ENCODE assay signal across 1 cellular context in the genomic region with DNA sequence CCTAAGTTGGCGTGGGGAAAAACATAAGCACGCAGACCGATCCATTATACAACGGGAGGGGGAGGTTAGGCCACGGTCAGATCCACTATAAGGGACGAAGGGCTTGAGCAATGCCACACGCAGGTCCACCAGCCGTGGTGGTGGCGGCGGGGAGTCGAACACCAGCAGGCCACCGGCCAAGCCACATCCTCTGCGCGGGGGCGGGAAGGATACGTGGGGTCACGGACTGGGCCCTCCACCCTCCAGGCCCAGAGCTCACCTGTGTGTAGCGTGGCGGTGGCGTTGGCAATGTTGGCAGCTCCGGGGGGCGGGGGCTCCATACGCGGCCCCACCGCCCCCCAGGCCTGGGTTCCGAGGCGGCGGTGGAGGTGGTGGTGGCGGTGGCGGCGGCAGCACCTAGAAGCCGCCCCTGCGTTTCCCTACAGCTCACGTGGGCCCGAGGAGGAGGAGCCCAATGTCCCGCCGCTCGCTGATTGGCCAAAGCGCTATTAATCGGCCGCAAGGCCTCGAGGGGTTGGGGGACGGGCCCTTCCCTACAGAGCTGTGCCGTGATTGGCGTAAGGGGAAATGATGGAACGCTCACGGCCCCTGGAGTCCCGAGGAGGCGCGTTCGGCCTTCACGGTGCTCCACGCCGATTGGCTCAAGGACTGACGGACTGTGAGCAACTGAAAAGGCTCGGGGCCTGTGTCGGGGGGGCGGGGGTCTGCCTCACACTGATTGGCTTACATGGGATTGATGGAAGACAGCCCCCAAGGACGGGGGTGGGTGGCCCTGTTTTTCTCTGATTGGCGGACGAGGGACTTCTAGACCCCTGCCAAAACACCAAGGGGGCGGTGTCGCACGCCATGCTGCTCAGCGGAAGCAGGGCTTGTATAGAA.
A peak's percentile ranks its signal among the peaks of the same experiment; 100 is the strongest.
TF ChIP-seq lines count a peak whose summit lies in the region.

A gene with protein sequence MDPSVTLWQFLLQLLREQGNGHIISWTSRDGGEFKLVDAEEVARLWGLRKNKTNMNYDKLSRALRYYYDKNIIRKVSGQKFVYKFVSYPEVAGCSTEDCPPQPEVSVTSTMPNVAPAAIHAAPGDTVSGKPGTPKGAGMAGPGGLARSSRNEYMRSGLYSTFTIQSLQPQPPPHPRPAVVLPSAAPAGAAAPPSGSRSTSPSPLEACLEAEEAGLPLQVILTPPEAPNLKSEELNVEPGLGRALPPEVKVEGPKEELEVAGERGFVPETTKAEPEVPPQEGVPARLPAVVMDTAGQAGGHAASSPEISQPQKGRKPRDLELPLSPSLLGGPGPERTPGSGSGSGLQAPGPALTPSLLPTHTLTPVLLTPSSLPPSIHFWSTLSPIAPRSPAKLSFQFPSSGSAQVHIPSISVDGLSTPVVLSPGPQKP (minus strand): TSS at position 400 of the 879 bp plus-strand sequence. CDS start 9,122 bp downstream, outside the sequence.

TF ChIP-seq in K562, 482 proteins besides CTCF, POLR2A, EP300 and RAD21 (continued from another document and continues in another):
- TF ChIP-seq RCOR1 (IDR thresholded peaks at IDR 0.05; ENCODE audit: borderline replicate concordance in 1 of 2, low read depth in 2 of 2, low read length in 2 of 2) (peak; percentile 48 to 66; a peak in 3 of 4 replicates), ZBTB1 (CRISPR knock-in tag; IDR thresholded peaks at IDR 0.05; ENCODE audit: borderline replicate concordance, low read depth) (peak; percentile 91; the same call in 1 of the 2 replicates), CCNT2 (IDR thresholded peaks at IDR 0.05; ENCODE audit: borderline replicate concordance, extremely low read depth, insufficient read length, low read depth, low read length) (peak; percentile 33), RAD51 (IDR thresholded peaks at IDR 0.05; ENCODE audit: borderline replicate concordance, low read depth) (peak; percentile 77), NR2C2 (CRISPR knock-in tag; IDR thresholded peaks at IDR 0.05) (no peak), NR2C2 (tag; IDR thresholded peaks at IDR 0.05) (peak; percentile 76), MYC (IDR thresholded peaks at IDR 0.05; ENCODE audit: low read depth, low read length) (peak; percentile 47; the same call in 1 of the 2 replicates), MYC (CRISPR knock-in tag; IDR thresholded peaks at IDR 0.05; ENCODE audit: borderline replicate concordance, low read depth) (no peak), ATF1 (CRISPR knock-in tag; IDR thresholded peaks at IDR 0.05) (no peak), ATF1 (tag; IDR thresholded peaks at IDR 0.05) (peak; percentile 81), ESRRA (IDR thresholded peaks at IDR 0.05; ENCODE audit: borderline replicate concordance, low read depth) (0 out of 2 replicates have a peak, but pooled peaks have one; percentile 42), POLR2AphosphoS5 (IDR thresholded peaks at IDR 0.05; ENCODE audit: control insufficient read depth, insufficient read depth, low read depth, low read length) (peak; percentile 45), MEIS2 (IDR thresholded peaks at IDR 0.05; ENCODE audit: partially characterized antibody) (peak; percentile 48), MYNN (IDR thresholded peaks at IDR 0.05) (no peak), MYNN (CRISPR knock-in tag; IDR thresholded peaks at IDR 0.05) (no peak), GABPB1 (CRISPR knock-in tag; IDR thresholded peaks at IDR 0.05) (peak; percentile 33; the same call in 1 of the 2 replicates), FOXK2 (conservative IDR thresholded peaks at IDR 0.05 in 1 of 2, IDR thresholded peaks at IDR 0.05 in 1 of 2; ENCODE audit: low read depth in 2 of 2) (peak; percentile 56 to 79), ZNF124 (CRISPR knock-in tag; IDR thresholded peaks at IDR 0.05) (no peak), STAT5B (CRISPR knock-in tag; IDR thresholded peaks at IDR 0.05) (no peak), ZFP1 (CRISPR knock-in tag; IDR thresholded peaks at IDR 0.05) (no peak), ZEB2 (IDR thresholded peaks at IDR 0.05) (0 out of 2 replicates have a peak, but pooled peaks have one; percentile 18), TAL1 (IDR thresholded peaks at IDR 0.05) (no peak), ZNF561 (CRISPR knock-in tag; conservative IDR thresholded peaks at IDR 0.05) (no peak), NELFE (IDR thresholded peaks at IDR 0.05; ENCODE audit: insufficient read depth, insufficient read length) (no peak), ETV1 (tag; conservative IDR thresholded peaks at IDR 0.05; ENCODE audit: low read depth) (peak; percentile 65), KDM1A (IDR thresholded peaks at IDR 0.05) (no peak), NRF1 (conservative IDR thresholded peaks at IDR 0.05 in 1 of 2, IDR thresholded peaks at IDR 0.05 in 1 of 2) (peak; percentile 64 to 65), POLR2G (IDR thresholded peaks at IDR 0.05; ENCODE audit: low read depth, low read length) (peak; percentile 95), KLF13 (tag; IDR thresholded peaks at IDR 0.05; ENCODE audit: borderline replicate concordance, low read depth) (peak; percentile 92), RB1 (IDR thresholded peaks at IDR 0.05; ENCODE audit: low read depth) (peak; percentile 55), CBX3 (IDR thresholded peaks at IDR 0.05; ENCODE audit: borderline replicate concordance in 1 of 2, low read length in 2 of 2) (0 out of 3 replicates have a peak, but pooled peaks of 1 of the 2 experiments have one; percentile 11), MXI1 (IDR thresholded peaks at IDR 0.05; ENCODE audit: low read depth, low read length) (peak; percentile 75; the same call in 1 of the 2 replicates)
- TF ChIP-seq, protein P1, sequence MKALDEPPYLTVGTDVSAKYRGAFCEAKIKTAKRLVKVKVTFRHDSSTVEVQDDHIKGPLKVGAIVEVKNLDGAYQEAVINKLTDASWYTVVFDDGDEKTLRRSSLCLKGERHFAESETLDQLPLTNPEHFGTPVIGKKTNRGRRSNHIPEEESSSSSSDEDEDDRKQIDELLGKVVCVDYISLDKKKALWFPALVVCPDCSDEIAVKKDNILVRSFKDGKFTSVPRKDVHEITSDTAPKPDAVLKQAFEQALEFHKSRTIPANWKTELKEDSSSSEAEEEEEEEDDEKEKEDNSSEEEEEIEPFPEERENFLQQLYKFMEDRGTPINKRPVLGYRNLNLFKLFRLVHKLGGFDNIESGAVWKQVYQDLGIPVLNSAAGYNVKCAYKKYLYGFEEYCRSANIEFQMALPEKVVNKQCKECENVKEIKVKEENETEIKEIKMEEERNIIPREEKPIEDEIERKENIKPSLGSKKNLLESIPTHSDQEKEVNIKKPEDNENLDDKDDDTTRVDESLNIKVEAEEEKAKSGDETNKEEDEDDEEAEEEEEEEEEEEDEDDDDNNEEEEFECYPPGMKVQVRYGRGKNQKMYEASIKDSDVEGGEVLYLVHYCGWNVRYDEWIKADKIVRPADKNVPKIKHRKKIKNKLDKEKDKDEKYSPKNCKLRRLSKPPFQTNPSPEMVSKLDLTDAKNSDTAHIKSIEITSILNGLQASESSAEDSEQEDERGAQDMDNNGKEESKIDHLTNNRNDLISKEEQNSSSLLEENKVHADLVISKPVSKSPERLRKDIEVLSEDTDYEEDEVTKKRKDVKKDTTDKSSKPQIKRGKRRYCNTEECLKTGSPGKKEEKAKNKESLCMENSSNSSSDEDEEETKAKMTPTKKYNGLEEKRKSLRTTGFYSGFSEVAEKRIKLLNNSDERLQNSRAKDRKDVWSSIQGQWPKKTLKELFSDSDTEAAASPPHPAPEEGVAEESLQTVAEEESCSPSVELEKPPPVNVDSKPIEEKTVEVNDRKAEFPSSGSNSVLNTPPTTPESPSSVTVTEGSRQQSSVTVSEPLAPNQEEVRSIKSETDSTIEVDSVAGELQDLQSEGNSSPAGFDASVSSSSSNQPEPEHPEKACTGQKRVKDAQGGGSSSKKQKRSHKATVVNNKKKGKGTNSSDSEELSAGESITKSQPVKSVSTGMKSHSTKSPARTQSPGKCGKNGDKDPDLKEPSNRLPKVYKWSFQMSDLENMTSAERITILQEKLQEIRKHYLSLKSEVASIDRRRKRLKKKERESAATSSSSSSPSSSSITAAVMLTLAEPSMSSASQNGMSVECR (CRISPR knock-in tag; IDR thresholded peaks at IDR 0.05) = peak; percentile 51
- TF ChIP-seq, protein P2, sequence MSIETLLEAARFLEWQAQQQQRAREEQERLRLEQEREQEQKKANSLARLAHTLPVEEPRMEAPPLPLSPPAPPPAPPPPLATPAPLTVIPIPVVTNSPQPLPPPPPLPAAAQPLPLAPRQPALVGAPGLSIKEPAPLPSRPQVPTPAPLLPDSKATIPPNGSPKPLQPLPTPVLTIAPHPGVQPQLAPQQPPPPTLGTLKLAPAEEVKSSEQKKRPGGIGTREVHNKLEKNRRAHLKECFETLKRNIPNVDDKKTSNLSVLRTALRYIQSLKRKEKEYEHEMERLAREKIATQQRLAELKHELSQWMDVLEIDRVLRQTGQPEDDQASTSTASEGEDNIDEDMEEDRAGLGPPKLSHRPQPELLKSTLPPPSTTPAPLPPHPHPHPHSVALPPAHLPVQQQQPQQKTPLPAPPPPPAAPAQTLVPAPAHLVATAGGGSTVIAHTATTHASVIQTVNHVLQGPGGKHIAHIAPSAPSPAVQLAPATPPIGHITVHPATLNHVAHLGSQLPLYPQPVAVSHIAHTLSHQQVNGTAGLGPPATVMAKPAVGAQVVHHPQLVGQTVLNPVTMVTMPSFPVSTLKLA (conservative IDR thresholded peaks at IDR 0.05) = peak; percentile 80 to 91
- TF ChIP-seq, protein P3, sequence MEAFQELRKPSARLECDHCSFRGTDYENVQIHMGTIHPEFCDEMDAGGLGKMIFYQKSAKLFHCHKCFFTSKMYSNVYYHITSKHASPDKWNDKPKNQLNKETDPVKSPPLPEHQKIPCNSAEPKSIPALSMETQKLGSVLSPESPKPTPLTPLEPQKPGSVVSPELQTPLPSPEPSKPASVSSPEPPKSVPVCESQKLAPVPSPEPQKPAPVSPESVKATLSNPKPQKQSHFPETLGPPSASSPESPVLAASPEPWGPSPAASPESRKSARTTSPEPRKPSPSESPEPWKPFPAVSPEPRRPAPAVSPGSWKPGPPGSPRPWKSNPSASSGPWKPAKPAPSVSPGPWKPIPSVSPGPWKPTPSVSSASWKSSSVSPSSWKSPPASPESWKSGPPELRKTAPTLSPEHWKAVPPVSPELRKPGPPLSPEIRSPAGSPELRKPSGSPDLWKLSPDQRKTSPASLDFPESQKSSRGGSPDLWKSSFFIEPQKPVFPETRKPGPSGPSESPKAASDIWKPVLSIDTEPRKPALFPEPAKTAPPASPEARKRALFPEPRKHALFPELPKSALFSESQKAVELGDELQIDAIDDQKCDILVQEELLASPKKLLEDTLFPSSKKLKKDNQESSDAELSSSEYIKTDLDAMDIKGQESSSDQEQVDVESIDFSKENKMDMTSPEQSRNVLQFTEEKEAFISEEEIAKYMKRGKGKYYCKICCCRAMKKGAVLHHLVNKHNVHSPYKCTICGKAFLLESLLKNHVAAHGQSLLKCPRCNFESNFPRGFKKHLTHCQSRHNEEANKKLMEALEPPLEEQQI (IDR thresholded peaks at IDR 0.05) = no peak
- TF ChIP-seq, protein P4, sequence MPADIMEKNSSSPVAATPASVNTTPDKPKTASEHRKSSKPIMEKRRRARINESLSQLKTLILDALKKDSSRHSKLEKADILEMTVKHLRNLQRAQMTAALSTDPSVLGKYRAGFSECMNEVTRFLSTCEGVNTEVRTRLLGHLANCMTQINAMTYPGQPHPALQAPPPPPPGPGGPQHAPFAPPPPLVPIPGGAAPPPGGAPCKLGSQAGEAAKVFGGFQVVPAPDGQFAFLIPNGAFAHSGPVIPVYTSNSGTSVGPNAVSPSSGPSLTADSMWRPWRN (IDR thresholded peaks at IDR 0.05; ENCODE audit: low read depth) = no peak
- TF ChIP-seq, protein P5, sequence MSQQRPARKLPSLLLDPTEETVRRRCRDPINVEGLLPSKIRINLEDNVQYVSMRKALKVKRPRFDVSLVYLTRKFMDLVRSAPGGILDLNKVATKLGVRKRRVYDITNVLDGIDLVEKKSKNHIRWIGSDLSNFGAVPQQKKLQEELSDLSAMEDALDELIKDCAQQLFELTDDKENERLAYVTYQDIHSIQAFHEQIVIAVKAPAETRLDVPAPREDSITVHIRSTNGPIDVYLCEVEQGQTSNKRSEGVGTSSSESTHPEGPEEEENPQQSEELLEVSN (IDR thresholded peaks at IDR 0.05; ENCODE audit: borderline replicate concordance in 1 of 2, extremely low read depth in 1 of 2, insufficient read depth in 1 of 2, insufficient read length in 1 of 2, low read depth in 1 of 2, low read length in 1 of 2, poor library complexity in 1 of 2, severe bottlenecking in 1 of 2) = peak; percentile 46 to 57
- TF ChIP-seq, protein P6, sequence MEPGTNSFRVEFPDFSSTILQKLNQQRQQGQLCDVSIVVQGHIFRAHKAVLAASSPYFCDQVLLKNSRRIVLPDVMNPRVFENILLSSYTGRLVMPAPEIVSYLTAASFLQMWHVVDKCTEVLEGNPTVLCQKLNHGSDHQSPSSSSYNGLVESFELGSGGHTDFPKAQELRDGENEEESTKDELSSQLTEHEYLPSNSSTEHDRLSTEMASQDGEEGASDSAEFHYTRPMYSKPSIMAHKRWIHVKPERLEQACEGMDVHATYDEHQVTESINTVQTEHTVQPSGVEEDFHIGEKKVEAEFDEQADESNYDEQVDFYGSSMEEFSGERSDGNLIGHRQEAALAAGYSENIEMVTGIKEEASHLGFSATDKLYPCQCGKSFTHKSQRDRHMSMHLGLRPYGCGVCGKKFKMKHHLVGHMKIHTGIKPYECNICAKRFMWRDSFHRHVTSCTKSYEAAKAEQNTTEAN (CRISPR knock-in tag; IDR thresholded peaks at IDR 0.05) = no peak
- TF ChIP-seq, protein P7, sequence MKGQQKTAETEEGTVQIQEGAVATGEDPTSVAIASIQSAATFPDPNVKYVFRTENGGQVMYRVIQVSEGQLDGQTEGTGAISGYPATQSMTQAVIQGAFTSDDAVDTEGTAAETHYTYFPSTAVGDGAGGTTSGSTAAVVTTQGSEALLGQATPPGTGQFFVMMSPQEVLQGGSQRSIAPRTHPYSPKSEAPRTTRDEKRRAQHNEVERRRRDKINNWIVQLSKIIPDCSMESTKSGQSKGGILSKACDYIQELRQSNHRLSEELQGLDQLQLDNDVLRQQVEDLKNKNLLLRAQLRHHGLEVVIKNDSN (CRISPR knock-in tag; IDR thresholded peaks at IDR 0.05) = peak; percentile 93
